34 cellular contexts compared by ENCODE assay signal in genomic region chr2:209147981-209148380, GRCh38.
"Had no signal": no experiment of that assay in that cellular context is flagged by ENCODE, and none has a peak within 500 bp of the region (broad histone marks: within the 10 kb centered on the region; RNA-seq: fewer than 3 reads in every experiment).

No MANE protein-coding gene starts in this region.

- H3K4me3 ChIP-seq: esophagus squamous epithelium, left lung, lower lobe of right lung, neural progenitor cell, right atrium auricular region, smooth muscle cell, vagina had no signal

- H2AFZ ChIP-seq: neural progenitor cell, parathyroid adenoma had no signal

- H3K36me3 ChIP-seq: esophagus squamous epithelium, left lung, lower lobe of right lung, neural progenitor cell, right atrium auricular region, vagina had no signal

- H3K79me2 ChIP-seq: parathyroid adenoma had no signal

- H3K4me2 ChIP-seq: neural progenitor cell, smooth muscle cell had no signal

- DNase-seq: activated CD4-positive, alpha-beta memory T cell treated with anti-CD3 and anti-CD28 coated beads for 36 hours; activated CD4-positive, alpha-beta T cell treated with anti-CD3 and anti-CD28 coated beads for 48 hours; activated CD8-positive, alpha-beta memory T cell treated with anti-CD3 and anti-CD28 coated beads, Interleukin-2, amount 50 U/mL, for 48 hours; activated gamma-delta T cell; activated naive CD4-positive, alpha-beta T cell treated with anti-CD3 and anti-CD28 coated beads, Interleukin-2, amount 10 ng/mL, durations not matched to agents 7 days and 5 days; activated naive CD8-positive, alpha-beta T cell treated with anti-CD3 and anti-CD28 coated beads, Interleukin-2, amount 50 U/mL, for 24 hours; activated T-cell treated with anti-CD3 and anti-CD28 coated beads, Interleukin-2, amount 50 U/mL, for 24 hours; amygdala; central memory CD4-positive, alpha-beta T cell; dermis blood vessel endothelial cell; effector CD4-positive, alpha-beta T cell; esophagus squamous epithelium; left lung; lower lobe of right lung; mesenchymal stem cell; natural killer cell; occipital lobe; stimulated activated CD4-positive, alpha-beta T cell treated with anti-CD3 and anti-CD28 coated beads, Interleukin-1b, Interleukin-23, amount 100 ng/mL, for 48 hours; stimulated activated CD4-positive, alpha-beta T cell treated with anti-CD3 and anti-CD28 coated beads, Interleukin-4, amount 100 ng/mL, for 4 hours; stimulated activated CD8-positive, alpha-beta memory T cell treated with anti-CD3 and anti-CD28 coated beads, Interleukin-4, amount 100 ng/mL, for 48 hours; stimulated activated naive CD8-positive, alpha-beta T cell treated with anti-CD3 and anti-CD28 coated beads, Interleukin-15, amount 100 ng/mL, for 72 hours; substantia nigra; T-helper 9 cell had no signal

- FAIRE-seq: frontal cortex, TTC549 had no signal

- H3K27me3 ChIP-seq: esophagus squamous epithelium, left lung, neural progenitor cell, right atrium auricular region, vagina had no signal

- H3K27ac ChIP-seq: epithelial cell of prostate, lower lobe of right lung, neural progenitor cell, parathyroid adenoma, right atrium auricular region, vagina, VCaP had no signal

- H3K4me1 ChIP-seq: esophagus squamous epithelium, lower lobe of right lung, neural progenitor cell, parathyroid adenoma, right atrium auricular region, vagina had no signal

- H3K9me3 ChIP-seq: esophagus squamous epithelium, left lung, lower lobe of right lung, right atrium auricular region, vagina had no signal

- H3K9ac ChIP-seq: neural progenitor cell, parathyroid adenoma had no signal

- ATAC-seq: activated CD4-positive, CD25-positive, alpha-beta regulatory T cell treated with anti-CD3 and anti-CD28 coated beads, Interleukin-2, amount 50 U/mL, for 24 hours; activated naive CD8-positive, alpha-beta T cell treated with anti-CD3 and anti-CD28 coated beads, Interleukin-2, amount 50 U/mL, for 24 hours; left lung; natural killer cell; stimulated activated memory B cell treated with anti-CD40 and anti-IgM and Interleukin-4, amounts not matched to agents 10 μg/mL and 1 μg/mL and 100 μg/mL, for 72 hours; stimulated activated naive CD8-positive, alpha-beta T cell treated with anti-CD3 and anti-CD28 coated beads, Interleukin-15, amount 100 ng/mL, for 72 hours had no signal
